In the genomic region with DNA sequence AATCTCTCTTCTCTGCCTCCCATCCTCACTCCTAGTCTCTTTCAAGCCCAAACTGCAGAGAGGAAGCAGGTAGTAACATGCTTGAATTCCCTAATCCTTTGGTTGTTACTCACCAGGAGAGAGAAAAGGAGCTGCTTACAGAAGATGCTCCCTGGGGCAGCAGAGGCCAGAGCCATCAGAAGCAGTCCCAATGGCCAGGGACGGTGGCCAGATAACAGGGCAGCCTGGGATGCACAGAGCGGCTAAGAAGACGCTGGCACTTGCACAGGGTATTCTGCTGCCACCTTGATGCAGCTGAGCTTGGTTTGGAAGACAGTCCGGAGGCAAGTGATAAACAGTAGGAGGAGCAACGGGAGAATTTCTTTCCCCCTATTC, we compare ENCODE assay signal across 20 cellular contexts. TPM values are rescaled to one million over a fixed set of nuclear protein-coding genes. Genes with fewer than 3 reads are reported as not detected.
A peak's percentile ranks its signal among the peaks of the same experiment; 100 is the strongest.
DNase-seq lines count a peak whose midpoint lies in the region; ATAC-seq and TF ChIP-seq lines count a peak whose summit lies in the region.
"Had no signal": no experiment of that assay in that cellular context is flagged by ENCODE, and none has a peak within 500 bp of the region (broad histone marks: within the 10 kb centered on the region; RNA-seq: fewer than 3 reads in every experiment).

No MANE protein-coding gene starts in this region.

- intact Hi-C loops in heart left ventricle (cut with DNase I), result loop anchor here in 2 of 10 donors (5.0 to 10.0 kb wide), 2 partner anchors 50 to 62 kb away; no protein-coding TSS in a partner anchor
- intact Hi-C loops in activated CD4-positive, alpha-beta memory T cell treated with anti-CD3 and anti-CD28 coated beads for 36 hours (cut with micrococcal nuclease), result no loop called here

- H3K27me3 Mint-ChIP-seq in activated naive CD8-positive, alpha-beta T cell treated with anti-CD3 and anti-CD28 coated beads, Interleukin-2, amount 50 U/mL, for 24 hours, result no peaks in the 10 kb centered on the region
- no peaks in the 10 kb centered on the region for H3K27me3 Mint-ChIP-seq in type B pancreatic cell
- H3K27me3 Mint-ChIP-seq in activated CD4-positive, alpha-beta memory T cell treated with anti-CD3 and anti-CD28 coated beads for 36 hours, result no peaks in the 10 kb centered on the region
- H3K27me3 Mint-ChIP-seq: activated T-helper 17 cell treated with anti-CD3 and anti-CD28 coated beads, Interleukin-2, amount 50 U/mL, for 72 hours; CD4-positive, CD25-positive, alpha-beta regulatory T cell had no signal

- no peaks in the 10 kb centered on the region for H3K9me3 ChIP-seq in heart left ventricle
- H3K9me3 ChIP-seq in right atrium auricular region, result no peaks in the 10 kb centered on the region
- H3K9me3 ChIP-seq: Peyer's patch, upper lobe of right lung had no signal

- no peak for TF ChIP-seq CTCF in heart left ventricle (IDR thresholded peaks at IDR 0.05)
- TF ChIP-seq CTCF in right atrium auricular region (IDR thresholded peaks at IDR 0.05), result no peak
- no peak for TF ChIP-seq CTCF in type B pancreatic cell (conservative IDR thresholded peaks at IDR 0.05)

- peaks cover 8% of the 10 kb centered on the region for H3K4me1 Mint-ChIP-seq in activated naive CD8-positive, alpha-beta T cell treated with anti-CD3 and anti-CD28 coated beads, Interleukin-2, amount 50 U/mL, for 24 hours
- H3K4me1 Mint-ChIP-seq in type B pancreatic cell (ENCODE audit: unreplicated experiment), result peaks cover 1% of the 10 kb centered on the region
- no peaks in the 10 kb centered on the region for H3K4me1 Mint-ChIP-seq in activated CD4-positive, alpha-beta memory T cell treated with anti-CD3 and anti-CD28 coated beads for 36 hours (ENCODE audit: low read depth)
- H3K4me1 Mint-ChIP-seq: activated T-helper 17 cell treated with anti-CD3 and anti-CD28 coated beads, Interleukin-2, amount 50 U/mL, for 72 hours; CD4-positive, CD25-positive, alpha-beta regulatory T cell; stimulated activated effector memory CD8-positive, alpha-beta T cell treated with anti-CD3 and anti-CD28 coated beads, Interleukin-12 subunit alpha, Interleukin-12 subunit beta, amount 100 ng/mL, for 72 hours had no signal

- POLR2A ChIA-PET in activated CD4-positive, alpha-beta memory T cell treated with anti-CD3 and anti-CD28 coated beads for 36 hours (lab: Charles Lee), result no interaction called here

- H3K4me3 ChIP-seq in heart left ventricle (no peak overlapping the region), right atrium auricular region (no peak overlapping the region)
- H3K4me3 ChIP-seq: Peyer's patch, upper lobe of right lung had no signal

- peak overlapping the region; percentile 59 for H3K4me3 Mint-ChIP-seq in activated naive CD8-positive, alpha-beta T cell treated with anti-CD3 and anti-CD28 coated beads, Interleukin-2, amount 50 U/mL, for 24 hours
- H3K4me3 Mint-ChIP-seq in type B pancreatic cell, result no peak overlapping the region
- no peak overlapping the region for H3K4me3 Mint-ChIP-seq in activated CD4-positive, alpha-beta memory T cell treated with anti-CD3 and anti-CD28 coated beads for 36 hours
- H3K4me3 Mint-ChIP-seq: activated T-helper 17 cell treated with anti-CD3 and anti-CD28 coated beads, Interleukin-2, amount 50 U/mL, for 72 hours; CD4-positive, CD25-positive, alpha-beta regulatory T cell; stimulated activated effector memory CD8-positive, alpha-beta T cell treated with anti-CD3 and anti-CD28 coated beads, Interleukin-12 subunit alpha, Interleukin-12 subunit beta, amount 100 ng/mL, for 72 hours had no signal

- H3K36me3 ChIP-seq in heart left ventricle, result no peaks in the 10 kb centered on the region
- peaks cover 3% of the 10 kb centered on the region for H3K36me3 ChIP-seq in right atrium auricular region
- H3K36me3 ChIP-seq: Peyer's patch, upper lobe of right lung had no signal

- H3K36me3 Mint-ChIP-seq in activated naive CD8-positive, alpha-beta T cell treated with anti-CD3 and anti-CD28 coated beads, Interleukin-2, amount 50 U/mL, for 24 hours (ENCODE audit: low read depth), result no peaks in the 10 kb centered on the region
- H3K36me3 Mint-ChIP-seq in type B pancreatic cell, result no peaks in the 10 kb centered on the region
- no peaks in the 10 kb centered on the region for H3K36me3 Mint-ChIP-seq in activated CD4-positive, alpha-beta memory T cell treated with anti-CD3 and anti-CD28 coated beads for 36 hours
- H3K36me3 Mint-ChIP-seq: CD4-positive, CD25-positive, alpha-beta regulatory T cell; stimulated activated effector memory CD8-positive, alpha-beta T cell treated with anti-CD3 and anti-CD28 coated beads, Interleukin-12 subunit alpha, Interleukin-12 subunit beta, amount 100 ng/mL, for 72 hours had no signal

- TF ChIP-seq POLR2A in heart left ventricle (IDR thresholded peaks at IDR 0.05), result no peak

- 58 to 77% (median 65%) methylated on average over 5 of the region's 5 CpGs for WGBS in heart left ventricle, 4 donors

- CTCF ChIA-PET in activated CD4-positive, alpha-beta memory T cell treated with anti-CD3 and anti-CD28 coated beads for 36 hours (lab: Charles Lee), result no interaction called here

- peak overlapping the region; percentile 73 for H3K27ac Mint-ChIP-seq in activated naive CD8-positive, alpha-beta T cell treated with anti-CD3 and anti-CD28 coated beads, Interleukin-2, amount 50 U/mL, for 24 hours
- H3K27ac Mint-ChIP-seq in type B pancreatic cell, result peak overlapping the region; percentile 7
- no peak overlapping the region for H3K27ac Mint-ChIP-seq in activated CD4-positive, alpha-beta memory T cell treated with anti-CD3 and anti-CD28 coated beads for 36 hours
- H3K27ac Mint-ChIP-seq: activated T-helper 17 cell treated with anti-CD3 and anti-CD28 coated beads, Interleukin-2, amount 50 U/mL, for 72 hours; CD4-positive, CD25-positive, alpha-beta regulatory T cell; stimulated activated effector memory CD8-positive, alpha-beta T cell treated with anti-CD3 and anti-CD28 coated beads, Interleukin-12 subunit alpha, Interleukin-12 subunit beta, amount 100 ng/mL, for 72 hours had no signal

- no peak for DNase-seq in heart left ventricle
- no peak for DNase-seq in right atrium auricular region (ENCODE audit: low spot score)
- no peak for DNase-seq in activated naive CD8-positive, alpha-beta T cell treated with anti-CD3 and anti-CD28 coated beads, Interleukin-2, amount 50 U/mL, for 24 hours
- peak; percentile 5 for DNase-seq in iPS-NIHi11 (ENCODE audit: low spot score)
- DNase-seq in type B pancreatic cell (ENCODE audit: extremely low spot score, unreplicated experiment), result no peak
- no peak for DNase-seq in activated CD4-positive, alpha-beta memory T cell treated with anti-CD3 and anti-CD28 coated beads for 36 hours
- no peak for DNase-seq in NCI-H1417 treated with DMSO at 0.1 percent for 48 hours (lab: John Stamatoyannopoulos, UW)
- no peak for DNase-seq in COLO829 (ENCODE audit: low spot score)
- DNase-seq: activated CD8-positive, alpha-beta memory T cell treated with anti-CD3 and anti-CD28 coated beads for 24 hours; CD4-positive, CD25-positive, alpha-beta regulatory T cell; DMS79 treated with DMSO at 0.1 percent for 48 hours; NCI-H1105; Peyer's patch; SW 1271; upper lobe of right lung had no signal

- ATAC-seq in heart left ventricle, result peak in 3 of 4 donors; percentile 38 to 44 (median 42)
- peak; percentile 61 for ATAC-seq in activated naive CD8-positive, alpha-beta T cell treated with anti-CD3 and anti-CD28 coated beads, Interleukin-2, amount 50 U/mL, for 24 hours
- ATAC-seq: activated T-helper 17 cell treated with anti-CD3 and anti-CD28 coated beads, Interleukin-2, amount 50 U/mL, for 72 hours; stimulated activated effector memory CD8-positive, alpha-beta T cell treated with anti-CD3 and anti-CD28 coated beads, Interleukin-12 subunit alpha, Interleukin-12 subunit beta, amount 100 ng/mL, for 72 hours; upper lobe of right lung had no signal

- H3K9me3 Mint-ChIP-seq in activated naive CD8-positive, alpha-beta T cell treated with anti-CD3 and anti-CD28 coated beads, Interleukin-2, amount 50 U/mL, for 24 hours, result no peaks in the 10 kb centered on the region
- no peaks in the 10 kb centered on the region for H3K9me3 Mint-ChIP-seq in type B pancreatic cell
- no peaks in the 10 kb centered on the region for H3K9me3 Mint-ChIP-seq in activated CD4-positive, alpha-beta memory T cell treated with anti-CD3 and anti-CD28 coated beads for 36 hours

- H3K27ac ChIP-seq in heart left ventricle (peak overlapping the region in 3 of 12 donors; percentile 17 to 35 (median 24)), right atrium auricular region (peak overlapping the region in 1 of 2 donors; percentile 76)
- H3K27ac ChIP-seq: KMS-11, Peyer's patch, upper lobe of right lung had no signal

- H3K4me1 ChIP-seq in heart left ventricle (peaks cover 0 to 5% (median 0%) of the 10 kb centered on the region in 12 donors), right atrium auricular region (no peaks in the 10 kb centered on the region)
- H3K4me1 ChIP-seq: Peyer's patch, upper lobe of right lung had no signal

- H3K27me3 ChIP-seq in heart left ventricle (no peaks in the 10 kb centered on the region), right atrium auricular region (no peaks in the 10 kb centered on the region)
- H3K27me3 ChIP-seq: Peyer's patch, upper lobe of right lung had no signal

RNA-seq across cellular contexts. Expression of a gene that starts 0.2 kb away (rescaled TPM):
- total RNA-seq in heart left ventricle (10 to 100 TPM in 1 of 9 donors, 1 to 10 TPM in 8; 1.1 to 10.7 (median 5.3) TPM), right atrium auricular region (10 to 100 TPM; 54.0 to 75.3 TPM), type B pancreatic cell (ENCODE audit: low replicate concordance) (1.6 and 4.1 TPM in 2 replicates)
- polyA plus RNA-seq in heart left ventricle, result under 1 TPM; 0.18 to 0.95 TPM
- total RNA-seq in activated CD4-positive, alpha-beta memory T cell treated with anti-CD3 and anti-CD28 coated beads for 36 hours, result under 1 TPM in 1 of 2 experiments, not detected in 1; 0.05 TPM
- total RNA-seq: activated T-helper 17 cell treated with anti-CD3 and anti-CD28 coated beads, Interleukin-2, amount 50 U/mL, for 72 hours; CD4-positive, CD25-positive, alpha-beta regulatory T cell; frontal cortex; posterior vena cava; upper lobe of right lung had no signal

Comparison
In these comparisons a context has a peak if more than half of its experiments do, and no peak if none do; other contexts are left out.
1. RNA of a gene that starts 0.2 kb away (total RNA-seq): 54.0 to 75.3 TPM in right atrium auricular region; 1.1 to 10.7 TPM in heart left ventricle, 1.6 to 4.1 TPM in type B pancreatic cell and 0.05 TPM in activated CD4-positive, alpha-beta memory T cell treated with anti-CD3 and anti-CD28 coated beads for 36 hours; every median in the first group is over 4 times any median in the second.